9 cellular contexts compared by ENCODE assay signal in the genomic region with DNA sequence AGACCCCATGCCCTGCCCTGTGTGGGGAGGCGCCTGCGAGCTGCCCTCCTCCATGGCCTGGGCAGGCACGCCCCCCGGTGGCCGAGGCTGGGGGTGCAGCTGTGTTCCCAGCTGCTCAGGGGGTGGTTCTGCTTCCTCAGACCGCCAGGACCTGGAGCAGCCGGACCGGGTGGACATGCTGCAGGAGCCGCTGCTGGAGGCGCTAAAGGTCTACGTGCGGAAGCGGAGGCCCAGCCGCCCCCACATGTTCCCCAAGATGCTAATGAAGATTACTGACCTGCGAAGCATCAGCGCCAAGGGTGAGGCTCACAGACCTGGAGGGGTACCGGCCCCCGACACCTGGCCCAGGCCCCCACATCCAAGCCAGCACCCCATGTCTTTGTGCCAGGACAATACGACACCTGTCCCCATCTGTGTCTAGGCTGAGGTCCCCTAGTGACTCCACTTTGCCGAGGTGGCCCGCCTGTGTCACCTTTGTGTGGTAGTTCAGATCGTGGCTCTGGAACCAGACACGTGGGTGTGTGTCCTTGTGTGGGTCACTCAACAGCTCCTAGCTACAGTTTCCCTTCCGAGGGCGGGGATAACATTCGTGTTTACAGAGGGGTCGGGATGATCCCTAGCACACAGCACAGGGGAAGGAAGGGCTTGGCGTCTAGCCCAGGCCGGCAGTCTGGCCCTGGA. TPM values are rescaled to one million over a fixed set of nuclear protein-coding genes. Genes with fewer than 3 reads are reported as not detected.
DNase-seq lines count a peak whose midpoint lies in the region; ATAC-seq and TF ChIP-seq lines count a peak whose summit lies in the region.
"Had no signal": no experiment of that assay in that cellular context is flagged by ENCODE, and none has a peak within 500 bp of the region (broad histone marks: within the 10 kb centered on the region; RNA-seq: fewer than 3 reads in every experiment).

No MANE protein-coding gene starts in this region.

- no peaks in the 10 kb centered on the region for H4K20me1 ChIP-seq in Karpas-422 (ENCODE audit: insufficient read depth, low read depth, low read length)

- no peak overlapping the region for H3K4me3 Mint-ChIP-seq in brain

- no peak overlapping the region for H3K4me2 ChIP-seq in Karpas-422 (ENCODE audit: low read depth, low read length, poor library complexity, severe bottlenecking)

- H3K36me3 Mint-ChIP-seq in brain = peaks cover 33% of the 10 kb centered on the region

- peaks cover 5% of the 10 kb centered on the region; the same call in 1 of the 2 replicates for H3K36me3 ChIP-seq in Karpas-422 (ENCODE audit: insufficient read depth, low read length)
- peaks cover 2% of the 10 kb centered on the region for H3K36me3 ChIP-seq in kidney epithelial cell (ENCODE audit: control insufficient read depth, insufficient read depth, low read length)

- no peak overlapping the region for H3K9ac ChIP-seq in Karpas-422 (ENCODE audit: low read length)

- H3K27me3 Mint-ChIP-seq in brain = peaks cover 2% of the 10 kb centered on the region

- peak overlapping the region; percentile 51 to 99 (median 87) for H3K27ac Mint-ChIP-seq in brain

- H3K4me1 ChIP-seq in Karpas-422 (ENCODE audit: low read length) = peaks cover 17% of the 10 kb centered on the region

- H3K27ac ChIP-seq in Karpas-422 (ENCODE audit: low read length) (no peak overlapping the region), VCaP (no peak overlapping the region)

- DNase-seq in Daoy (ENCODE audit: low read depth) = peak; percentile 78
- DNase-seq in Karpas-422 = peak; percentile 86
- DNase-seq in kidney epithelial cell (ENCODE audit: low read depth) = no peak
- peak; percentile 85 to 88 for DNase-seq in stimulated activated CD4-positive, alpha-beta T cell treated with anti-CD3 and anti-CD28 coated beads, Interleukin-2, amount 100 ng/mL, for 48 hours

- H3K9me2 ChIP-seq in Karpas-422 (replicated peaks; ENCODE audit: insufficient read depth, low read length) = no peaks in the 10 kb centered on the region

- peaks cover 0 to 2% (median 0%) of the 10 kb centered on the region in 5 experiments for H3K9me3 Mint-ChIP-seq in brain

- no peak overlapping the region for H2AFZ ChIP-seq in Karpas-422 (ENCODE audit: low read length)

- H3K4me1 Mint-ChIP-seq in brain = peaks cover 68% of the 10 kb centered on the region

- ATAC-seq in GM21423 (IDR thresholded peaks at IDR 0.05; ENCODE audit: unreplicated experiment) (no peak), GM19324 (IDR thresholded peaks at IDR 0.05; ENCODE audit: low FRiP score, unreplicated experiment) (no peak)

- H3K27me3 ChIP-seq in Karpas-422 (ENCODE audit: low read length) (no peaks in the 10 kb centered on the region), kidney epithelial cell (ENCODE audit: control insufficient read depth, insufficient read depth, low read length) (no peaks in the 10 kb centered on the region)

- H3K9me3 ChIP-seq in Karpas-422 (ENCODE audit: low read length) = no peaks in the 10 kb centered on the region

- peak; percentile 96 for TF ChIP-seq CTCF in VCaP (conservative IDR thresholded peaks at IDR 0.05)
- TF ChIP-seq CTCF in brain (conservative IDR thresholded peaks at IDR 0.05) = peak; percentile 97 to 98
- peak; percentile 97 for TF ChIP-seq CTCF in kidney epithelial cell (IDR thresholded peaks at IDR 0.05; ENCODE audit: insufficient read depth, low read length, poor library complexity, severe bottlenecking)

- no peaks in the 10 kb centered on the region for H3K79me2 ChIP-seq in Karpas-422 (ENCODE audit: low read length)

- no peak overlapping the region for H3K4me3 ChIP-seq in Karpas-422 (ENCODE audit: low read length)
- H3K4me3 ChIP-seq in kidney epithelial cell (ENCODE audit: low read depth, low read length) = no peak overlapping the region

RNA-seq across cellular contexts. Expression of gene GJD3, which starts 9.3 kb away (rescaled TPM):
- not detected in 2 replicates for total RNA-seq in Daoy (2014; rRNA removed; shearing (Covaris generic))
- total RNA-seq in Karpas-422 (2014; rRNA removed; shearing (Covaris generic); ENCODE audit: low replicate concordance) = not detected in 2 replicates
- not detected for polyA plus RNA-seq in brain (ENCODE audit: insufficient read depth, low read depth, low replicate concordance)
- total RNA-seq in kidney epithelial cell = 1.1 TPM in 1 of 2 replicates, not detected in the other
- total RNA-seq: T-helper 2 cell treated with Interferon-gamma antibody and Interleukin-4, amounts not matched to agents 100 ng/mL and 5 ng/mL, for 36 hours had no signal

RNA-seq across cellular contexts. Expression of gene RARA, which starts 46.3 kb away (rescaled TPM):
- 15.6 and 19.9 TPM in 2 replicates for total RNA-seq in Daoy (2014; rRNA removed; shearing (Covaris generic))
- 21.8 and 22.3 TPM in 2 replicates for total RNA-seq in Karpas-422 (2014; rRNA removed; shearing (Covaris generic); ENCODE audit: low replicate concordance)
- polyA plus RNA-seq in brain (ENCODE audit: insufficient read depth, low read depth, low replicate concordance) = 26.2 TPM
- total RNA-seq in kidney epithelial cell = 48.2 and 57.2 TPM in 2 replicates
